9 cellular contexts compared by ENCODE assay signal in the genomic region with DNA sequence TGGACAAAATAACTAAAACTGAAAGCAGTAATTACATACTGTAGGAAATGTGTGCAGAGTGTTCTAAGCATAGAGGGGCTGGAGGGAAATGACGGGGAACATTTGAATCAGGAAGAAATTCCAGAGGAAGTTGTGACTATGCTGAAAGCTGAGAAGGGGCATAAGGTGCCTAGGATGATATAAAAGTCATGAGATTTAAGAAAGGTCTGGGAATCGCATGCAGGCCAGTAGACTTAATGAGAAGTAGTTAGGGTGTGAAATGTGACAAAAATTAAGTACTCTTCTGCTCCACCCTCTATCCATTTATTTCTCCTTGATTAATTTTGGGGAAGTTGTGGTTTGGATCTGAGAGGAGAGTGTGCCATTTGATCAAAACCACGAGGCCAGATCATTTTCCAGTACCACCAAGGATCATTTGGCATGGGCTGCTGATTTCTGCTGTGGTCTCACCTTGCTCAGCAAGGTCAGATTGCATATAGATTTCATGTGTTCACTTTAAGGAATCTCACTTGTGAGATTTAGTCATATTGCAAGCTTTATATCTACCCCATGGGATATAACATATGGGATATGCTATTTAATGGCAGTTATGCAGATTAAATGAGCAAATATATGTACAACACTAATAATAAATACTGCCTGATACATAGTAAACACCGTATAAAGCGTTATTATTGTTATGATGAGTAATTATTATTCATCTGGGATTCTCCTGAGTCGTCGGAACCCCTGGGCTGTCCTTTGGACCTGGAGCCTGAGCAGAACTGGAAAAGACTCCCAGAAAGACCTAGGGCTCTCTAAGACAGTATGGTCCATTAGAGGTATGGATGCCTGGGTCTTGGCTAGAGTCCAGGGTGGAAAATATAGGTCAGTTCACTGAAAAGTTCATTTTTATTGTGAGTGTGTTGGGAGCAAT.
DNase-seq lines count a peak whose midpoint lies in the region; ATAC-seq and TF ChIP-seq lines count a peak whose summit lies in the region.
"Had no signal": no experiment of that assay in that cellular context is flagged by ENCODE, and none has a peak within 500 bp of the region (broad histone marks: within the 10 kb centered on the region; RNA-seq: fewer than 3 reads in every experiment).

No MANE protein-coding gene starts in this region.

- TF ChIP-seq CTCF in NB4 (IDR thresholded peaks at IDR 0.05; ENCODE audit: low read depth, low read length) (no peak), cardiac fibroblast (IDR thresholded peaks at IDR 0.05; ENCODE audit: low read depth, low read length) (no peak)

- H3K4me1 Mint-ChIP-seq in T-cell = no peaks in the 10 kb centered on the region

- no peak overlapping the region for H3K4me3 ChIP-seq in NB4 (ENCODE audit: low read depth, low read length)
- H3K4me3 ChIP-seq in cardiac fibroblast (replicated peaks in 1 of 2; ENCODE audit: low read depth in 2 of 2, low read length in 2 of 2) = no peak overlapping the region
- no peak overlapping the region for H3K4me3 ChIP-seq in mesodermal cell (ENCODE audit: extremely low read depth, insufficient read depth, low read length, poor library complexity, severe bottlenecking)

- no peaks in the 10 kb centered on the region for H3K9me3 ChIP-seq in mesodermal cell (ENCODE audit: control insufficient read depth, low read length)

- no peaks in the 10 kb centered on the region for H3K36me3 ChIP-seq in mesodermal cell (ENCODE audit: control insufficient read depth, insufficient read depth, low read length)

- TF ChIP-seq POLR2A in NB4 (IDR thresholded peaks at IDR 0.05; ENCODE audit: extremely low read depth, insufficient read length) = no peak

- peaks cover 0 to 2% of the 10 kb centered on the region in 2 donors for H3K27me3 Mint-ChIP-seq in T-cell
- H3K27me3 Mint-ChIP-seq: CD4-positive, alpha-beta T cell had no signal

- ATAC-seq in T-cell (replicated peaks in 1 of 4) (no peak), HG02642 (IDR thresholded peaks at IDR 0.05; ENCODE audit: poor library complexity, unreplicated experiment) (no peak)

- H3K9me3 Mint-ChIP-seq in T-cell = no peaks in the 10 kb centered on the region
- H3K9me3 Mint-ChIP-seq: CD4-positive, alpha-beta T cell had no signal

- POLR2A ChIA-PET in T-cell (lab: Charles Lee) = no interaction called here

- no peak overlapping the region for H3K4me3 Mint-ChIP-seq in T-cell
- H3K4me3 Mint-ChIP-seq: CD4-positive, alpha-beta T cell had no signal

- H3K27ac Mint-ChIP-seq in T-cell = no peak overlapping the region
- H3K27ac Mint-ChIP-seq: CD4-positive, alpha-beta T cell had no signal

- H3K27ac ChIP-seq in mesodermal cell (ENCODE audit: low read depth, low read length, severe bottlenecking) = peak overlapping the region; percentile 38

- no peaks in the 10 kb centered on the region for H3K36me3 Mint-ChIP-seq in T-cell

- peaks cover 40% of the 10 kb centered on the region for H3K4me1 ChIP-seq in mesodermal cell (ENCODE audit: control insufficient read depth, insufficient read depth, low read length, poor library complexity, severe bottlenecking)

- 93 to 94% methylated on average over 2 to 3 of the region's 7 CpGs for WGBS in mesodermal cell (ENCODE audit: insufficient coverage in 2 of 2), 2 experiments

- peak; percentile 25 to 30 for DNase-seq in AML-193 (lab: John Stamatoyannopoulos, UW)
- peak; percentile 31 for DNase-seq in NB4 (ENCODE audit: low read depth)
- DNase-seq in cardiac fibroblast (ENCODE audit: low read depth in 2 of 2) = peak; percentile 64 to 75
- DNase-seq in activated CD4-positive, alpha-beta T cell treated with anti-CD3 and anti-CD28 coated beads for 48 hours = no peak
- no peak for DNase-seq in T-cell
- DNase-seq in stimulated activated CD4-positive, alpha-beta T cell treated with anti-CD3 and anti-CD28 coated beads, Interleukin-1b, Interleukin-23, amount 100 ng/mL, for 48 hours = no peak
- DNase-seq: CD4-positive, alpha-beta T cell had no signal

- CTCF ChIA-PET in T-cell (lab: Charles Lee) = no interaction called here

Comparison
In these comparisons a context has a peak if more than half of its experiments do, and no peak if none do; other contexts are left out.
1. DNase-seq: peak in AML-193 (2 of 2), NB4 (single experiment) and cardiac fibroblast (2 of 2); none in activated CD4-positive, alpha-beta T cell treated with anti-CD3 and anti-CD28 coated beads for 48 hours (single experiment), T-cell (0 of 34) and stimulated activated CD4-positive, alpha-beta T cell treated with anti-CD3 and anti-CD28 coated beads, Interleukin-1b, Interleukin-23, amount 100 ng/mL, for 48 hours (single experiment).